ENCODE assay signal across 8 cellular contexts in the genomic region with DNA sequence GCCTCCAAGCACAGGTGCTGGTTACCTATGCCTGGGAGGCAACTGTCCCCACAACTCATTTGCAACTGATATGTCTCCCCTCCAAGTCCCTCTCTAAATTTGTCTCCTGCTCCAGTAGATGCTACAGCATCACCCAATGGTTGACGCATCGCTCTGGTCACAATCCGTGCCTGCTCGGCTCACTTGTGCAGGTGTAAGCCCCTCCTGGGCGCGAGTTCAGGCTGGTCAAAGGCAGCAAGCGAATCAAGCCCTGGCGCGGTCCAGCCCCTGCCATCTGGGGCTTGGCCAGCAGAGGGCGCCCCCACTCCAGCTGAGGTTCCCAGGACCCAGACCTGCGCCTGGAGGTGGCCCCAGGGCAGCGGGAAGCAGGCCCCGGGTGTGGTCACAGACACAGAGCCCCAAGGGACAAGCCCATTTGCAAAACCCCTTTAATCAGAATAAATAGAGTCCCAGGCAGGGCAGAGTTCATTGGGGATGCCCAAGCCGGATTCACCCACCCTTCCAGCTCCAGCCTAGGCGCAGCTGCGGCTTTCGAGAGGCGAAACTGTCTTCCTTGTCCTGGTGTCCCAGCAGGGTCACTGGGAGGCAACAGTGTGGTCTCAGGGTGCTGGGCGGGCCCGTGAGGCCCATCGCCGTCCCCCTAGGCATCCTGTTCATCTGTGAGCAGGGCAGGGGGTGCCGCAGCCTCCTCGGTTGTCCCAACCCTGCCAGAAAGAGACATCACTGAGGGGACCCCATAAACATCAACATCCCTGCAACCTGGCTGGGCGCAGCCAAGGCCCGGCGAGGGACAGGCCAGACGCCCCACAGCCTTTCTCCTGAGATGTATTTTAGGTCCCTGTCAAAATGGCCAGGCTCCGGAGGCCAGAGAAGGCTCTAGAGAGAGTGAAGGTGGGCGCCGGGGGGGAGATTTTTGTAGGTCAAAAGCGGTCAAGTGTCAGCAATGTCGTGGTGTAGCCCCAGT. TPM values are rescaled to one million over a fixed set of nuclear protein-coding genes. Genes with fewer than 3 reads are reported as not detected.
DNase-seq lines count a peak whose midpoint lies in the region; ATAC-seq, FAIRE-seq and TF ChIP-seq lines count a peak whose summit lies in the region.

No MANE protein-coding gene starts in this region.

- in situ Hi-C loops in mammary epithelial cell (cut with MboI; ENCODE audit: low sequenced_read_pairs in 2 of 2), result loop anchor here (5.0 to 25.0 kb wide), 3 partner anchors 65 to 150 kb away; partner anchors contain the start of genes AFMID (in 1 of the 2) and TK1 (in 1 of the 2)

- peak; percentile 69 for FAIRE-seq in GM18507 (lab: Jason Lieb, UNC)

- H3K4me2 ChIP-seq in mammary epithelial cell (ENCODE audit: insufficient read depth, low read depth, low read length), result no peak overlapping the region

- DNase-seq in AG10803 (ENCODE audit: low read depth), result peak; percentile 33
- peak; percentile 80 for DNase-seq in GM18507 (ENCODE audit: extremely low spot score, insufficient read length, low read depth)
- DNase-seq in NCI-H1694 (lab: John Stamatoyannopoulos, UW), result peak; percentile 42
- DNase-seq in WTC11 (ENCODE audit: low spot score), result peak; percentile 94
- peak; percentile 38 for DNase-seq in mammary epithelial cell
- DNase-seq in kidney glomerular epithelial cell (lab: John Stamatoyannopoulos, UW), result peak; percentile 29
- DNase-seq in stimulated activated CD4-positive, alpha-beta T cell treated with anti-CD3 and anti-CD28 coated beads, Interleukin-4, amount 100 ng/mL, for 1 hour, result peak; percentile 81

- no peaks in the 10 kb centered on the region for H3K4me1 ChIP-seq in mammary epithelial cell (ENCODE audit: insufficient read depth, low read length)

- H3K36me3 Mint-ChIP-seq in WTC11, result peaks cover 8% of the 10 kb centered on the region

- no peak overlapping the region for H3K4me3 Mint-ChIP-seq in WTC11

- ATAC-seq in WTC11 (peak; percentile 87), HG03378 (IDR thresholded peaks at IDR 0.05; ENCODE audit: unreplicated experiment) (no peak)

- no peaks in the 10 kb centered on the region for H3K9me3 ChIP-seq in mammary epithelial cell (replicated peaks; ENCODE audit: insufficient read depth, low read length)

- no peaks in the 10 kb centered on the region for H3K36me3 ChIP-seq in mammary epithelial cell (ENCODE audit: insufficient read depth, low read length)

- POLR2A ChIA-PET in WTC11 (lab: Charles Lee), result interaction anchor here (0.7 kb wide), 1 partner anchor 64 kb away, joined by 4 read pairs; no protein-coding TSS in a partner anchor

- H3K4me3 ChIP-seq in AG10803 (ENCODE audit: low read length), result no peak overlapping the region
- no peak overlapping the region for H3K4me3 ChIP-seq in mammary epithelial cell (replicated peaks in 1 of 3; ENCODE audit: insufficient read depth in 1 of 3, low read depth in 2 of 3, low read length in 3 of 3)

- no peaks in the 10 kb centered on the region for H3K9me3 Mint-ChIP-seq in WTC11

- intact Hi-C loops in mammary epithelial cell (cut with micrococcal nuclease), result loop anchor here (1.0 to 2.0 kb wide), 3 partner anchors 64 to 139 kb away; no protein-coding TSS in a partner anchor

- H3K79me2 ChIP-seq in mammary epithelial cell (ENCODE audit: insufficient read depth, low read length), result no peaks in the 10 kb centered on the region

- no peaks in the 10 kb centered on the region for H3K27me3 Mint-ChIP-seq in WTC11 (ENCODE audit: low read depth)

- BruUV-seq in mammary epithelial cell (replicated peaks; lab: Mats Ljungman, UMichigan), result no TSS peak

- CTCF ChIA-PET in WTC11 (lab: Charles Lee), result interaction anchor here (0.7 to 4.2 kb wide), 12 partner anchors 14 to 138 kb away, joined by 3 to 24 read pairs (median 4); partner anchors contain the start of gene TMC8
- CTCF ChIA-PET in mammary epithelial cell (lab: Charles Lee; ENCODE audit: low non-redundant PET), result interaction anchor here (0.6 to 0.7 kb wide), 2 partner anchors 29 to 64 kb away, joined by 5 to 10 read pairs; no protein-coding TSS in a partner anchor

- peaks cover 2% of the 10 kb centered on the region; the same call in 1 of the 2 replicates for H3K4me1 Mint-ChIP-seq in WTC11

- no peaks in the 10 kb centered on the region for H3K27me3 ChIP-seq in mammary epithelial cell (ENCODE audit: insufficient read depth, low read length)

- H4K20me1 ChIP-seq in mammary epithelial cell (ENCODE audit: insufficient read depth, low read length), result no peaks in the 10 kb centered on the region

- WGBS in mammary epithelial cell (ENCODE audit: low coverage, missing lambda C conversion rate), result 42% methylated on average over 26 of the region's 33 CpGs

- peak; percentile 85 for TF ChIP-seq CTCF in AG10803 (conservative IDR thresholded peaks at IDR 0.05; ENCODE audit: low read length)
- peak; percentile 99 for TF ChIP-seq CTCF in WTC11 (IDR thresholded peaks at IDR 0.05)
- peak; percentile 91 to 99 for TF ChIP-seq CTCF in mammary epithelial cell (conservative IDR thresholded peaks at IDR 0.05 in 1 of 2, IDR thresholded peaks at IDR 0.05 in 1 of 2; ENCODE audit: extremely low read depth in 1 of 2, insufficient read depth in 1 of 2, low read depth in 1 of 2, low read length in 2 of 2)

- H2AFZ ChIP-seq in mammary epithelial cell (ENCODE audit: low read depth, low read length), result no peak overlapping the region

- dilution Hi-C loops in mammary epithelial cell (cut with HindIII; ENCODE audit: low sequenced_read_pairs), result loop anchor here (5.0 kb wide), 5 partner anchors 60 to 370 kb away; no protein-coding TSS in a partner anchor

- no peak overlapping the region for H3K9ac ChIP-seq in mammary epithelial cell (ENCODE audit: insufficient read depth, low read length)

- no peak overlapping the region for H3K27ac ChIP-seq in mammary epithelial cell (ENCODE audit: insufficient read depth, low read depth, low read length)

- peak overlapping the region; percentile 99 for H3K27ac Mint-ChIP-seq in WTC11

TF ChIP-seq in WTC11, 78 proteins besides CTCF, POLR2A, EP300 and RAD21:
- TF ChIP-seq SP1 (CRISPR knock-in tag; conservative IDR thresholded peaks at IDR 0.05), result peak; percentile 66; the same call in 1 of the 2 replicates
- TF ChIP-seq TEAD1 (CRISPR knock-in tag; IDR thresholded peaks at IDR 0.05), result 0 out of 2 replicates have a peak, but pooled peaks have one; percentile 47
- TF ChIP-seq, protein P1, sequence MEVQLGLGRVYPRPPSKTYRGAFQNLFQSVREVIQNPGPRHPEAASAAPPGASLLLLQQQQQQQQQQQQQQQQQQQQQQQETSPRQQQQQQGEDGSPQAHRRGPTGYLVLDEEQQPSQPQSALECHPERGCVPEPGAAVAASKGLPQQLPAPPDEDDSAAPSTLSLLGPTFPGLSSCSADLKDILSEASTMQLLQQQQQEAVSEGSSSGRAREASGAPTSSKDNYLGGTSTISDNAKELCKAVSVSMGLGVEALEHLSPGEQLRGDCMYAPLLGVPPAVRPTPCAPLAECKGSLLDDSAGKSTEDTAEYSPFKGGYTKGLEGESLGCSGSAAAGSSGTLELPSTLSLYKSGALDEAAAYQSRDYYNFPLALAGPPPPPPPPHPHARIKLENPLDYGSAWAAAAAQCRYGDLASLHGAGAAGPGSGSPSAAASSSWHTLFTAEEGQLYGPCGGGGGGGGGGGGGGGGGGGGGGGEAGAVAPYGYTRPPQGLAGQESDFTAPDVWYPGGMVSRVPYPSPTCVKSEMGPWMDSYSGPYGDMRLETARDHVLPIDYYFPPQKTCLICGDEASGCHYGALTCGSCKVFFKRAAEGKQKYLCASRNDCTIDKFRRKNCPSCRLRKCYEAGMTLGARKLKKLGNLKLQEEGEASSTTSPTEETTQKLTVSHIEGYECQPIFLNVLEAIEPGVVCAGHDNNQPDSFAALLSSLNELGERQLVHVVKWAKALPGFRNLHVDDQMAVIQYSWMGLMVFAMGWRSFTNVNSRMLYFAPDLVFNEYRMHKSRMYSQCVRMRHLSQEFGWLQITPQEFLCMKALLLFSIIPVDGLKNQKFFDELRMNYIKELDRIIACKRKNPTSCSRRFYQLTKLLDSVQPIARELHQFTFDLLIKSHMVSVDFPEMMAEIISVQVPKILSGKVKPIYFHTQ (CRISPR knock-in tag; IDR thresholded peaks at IDR 0.05), result no peak
- TF ChIP-seq, protein P2, sequence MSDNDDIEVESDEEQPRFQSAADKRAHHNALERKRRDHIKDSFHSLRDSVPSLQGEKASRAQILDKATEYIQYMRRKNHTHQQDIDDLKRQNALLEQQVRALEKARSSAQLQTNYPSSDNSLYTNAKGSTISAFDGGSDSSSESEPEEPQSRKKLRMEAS (CRISPR knock-in tag; IDR thresholded peaks at IDR 0.05), result peak; percentile 42; the same call in 1 of the 2 replicates
- TF ChIP-seq GABPB1 (CRISPR knock-in tag; IDR thresholded peaks at IDR 0.05), result 0 out of 2 replicates have a peak, but pooled peaks have one; percentile 35
- TF ChIP-seq RELA (CRISPR knock-in tag; IDR thresholded peaks at IDR 0.05; ENCODE audit: borderline replicate concordance), result no peak

RNA-seq across cellular contexts. Expression of gene TMC6, which starts 15.8 kb away (rescaled TPM):
- total RNA-seq in WTC11 (2021), result 90.9 to 120 TPM (median 93.2 TPM) in 3 replicates
- 10 to 100 TPM; 41.4 to 46.3 TPM for total RNA-seq in mammary epithelial cell
- 6.2 TPM for polyA plus RNA-seq in mammary epithelial cell
- 7.1 TPM for polyA minus RNA-seq in mammary epithelial cell

RNA-seq across cellular contexts. Expression of gene TMC8, which starts 17.8 kb away (rescaled TPM):
- 2.9 to 3.7 TPM (median 3.1 TPM) in 3 replicates for total RNA-seq in WTC11 (2021)
- under 1 TPM; under 0.01 to 0.07 TPM for total RNA-seq in mammary epithelial cell
- 0.06 TPM for polyA plus RNA-seq in mammary epithelial cell
- polyA minus RNA-seq in mammary epithelial cell, result not detected

RNA-seq across cellular contexts. Expression of gene C17orf99, which starts 33.4 kb away (rescaled TPM):
- not detected in 3 replicates for total RNA-seq in WTC11 (2021)
- under 1 TPM; 0.17 to 0.80 TPM for total RNA-seq in mammary epithelial cell
- polyA plus RNA-seq in mammary epithelial cell, result 0.14 TPM
- polyA minus RNA-seq in mammary epithelial cell, result not detected

RNA-seq across cellular contexts. Expression of gene SYNGR2, which starts 55.6 kb away (rescaled TPM):
- total RNA-seq in WTC11 (2021) (47.7 to 50.3 TPM (median 50.2 TPM) in 3 replicates), mammary epithelial cell (10 to 100 TPM; 39.0 to 72.6 TPM)
- 48.7 TPM for polyA plus RNA-seq in mammary epithelial cell
- polyA minus RNA-seq in mammary epithelial cell, result 53.3 TPM

Comparison
In these comparisons a context has a peak if more than half of its experiments do, and no peak if none do; other contexts are left out.
1. DNase-seq: peak in every context shown above with its lines; median percentile 94 in WTC11; 81 in stimulated activated CD4-positive, alpha-beta T cell treated with anti-CD3 and anti-CD28 coated beads, Interleukin-4, amount 100 ng/mL, for 1 hour; 80 in GM18507; 42 in NCI-H1694; 38 in mammary epithelial cell; 33 in AG10803; 29 in kidney glomerular epithelial cell.